Comparison of ENCODE assay signal across 1 cellular context in the genomic region with DNA sequence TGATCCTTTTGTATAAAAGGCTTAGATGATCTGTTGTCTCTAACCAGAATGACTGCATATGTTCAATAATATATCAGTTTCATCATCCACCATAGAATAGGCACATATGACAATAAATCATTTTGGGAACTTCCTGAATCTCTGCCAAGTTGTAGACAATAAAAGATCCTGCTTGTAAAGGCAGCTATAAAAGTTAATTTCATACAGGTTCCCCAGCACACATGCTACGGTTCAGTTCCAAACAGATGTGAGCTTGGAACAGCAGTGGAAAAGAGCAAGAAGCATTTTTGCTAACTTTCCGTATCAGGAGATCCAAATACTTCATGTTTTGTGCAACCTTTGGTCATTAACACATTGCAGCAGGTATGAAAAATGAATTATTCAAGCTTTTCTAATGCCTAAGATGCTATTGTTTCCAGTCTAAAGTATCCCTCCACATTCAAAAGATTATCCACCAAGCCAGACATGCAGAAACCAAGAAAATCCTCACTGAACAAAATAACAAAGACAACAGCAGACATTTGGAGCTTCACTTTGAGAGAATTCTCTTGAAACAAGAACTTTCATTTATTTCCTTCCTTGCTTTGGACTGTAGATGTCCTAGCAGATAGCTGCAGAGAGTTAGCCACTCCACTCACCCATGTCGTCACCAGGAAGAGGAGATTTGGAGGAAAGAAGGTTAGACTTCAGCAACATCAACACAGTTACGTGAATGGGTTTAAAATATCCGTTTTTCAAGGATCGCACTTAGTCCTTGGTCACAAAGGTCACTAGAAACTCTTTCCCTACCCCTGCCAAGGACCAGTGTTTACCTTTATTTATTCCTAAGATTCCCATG.
TF ChIP-seq lines count a peak whose summit lies in the region.

No MANE protein-coding gene starts in this region.

TF ChIP-seq in HEK293, 187 proteins besides CTCF, POLR2A, EP300 and RAD21 (continued from another document):
- no peak for TF ChIP-seq ZNF571 (tag by site-specific recombination; IDR thresholded peaks at IDR 0.05)
